8 cellular contexts compared by ENCODE assay signal in genomic region chr18:6482198-6482977, GRCh38.
DNase-seq lines count a peak whose midpoint lies in the region; ATAC-seq and TF ChIP-seq lines count a peak whose summit lies in the region.

No MANE protein-coding gene starts in this region.

- no peak overlapping the region for H3K27ac Mint-ChIP-seq in MCF 10A (ENCODE audit: low read depth, unreplicated experiment)

- TF ChIP-seq CTCF in BJ (IDR thresholded peaks at IDR 0.05; ENCODE audit: insufficient read depth, low read depth, low read length) = peak; percentile 69
- peak; percentile 39 for TF ChIP-seq CTCF in NB4 (IDR thresholded peaks at IDR 0.05; ENCODE audit: low read depth, low read length)
- peak; percentile 61 for TF ChIP-seq CTCF in MCF 10A (IDR thresholded peaks at IDR 0.05; ENCODE audit: unreplicated experiment)
- no peak for TF ChIP-seq CTCF in thoracic aorta (IDR thresholded peaks at IDR 0.05)

- CTCF ChIA-PET in BJ (lab: Yijun Ruan, JAX) = interaction anchor here (0.7 to 1.3 kb wide), 4 partner anchors 22 to 603 kb away, joined by 3 read pairs; no protein-coding TSS in a partner anchor
- CTCF ChIA-PET in MCF 10A (lab: Yijun Ruan, JAX) = no interaction called here

- no TSS peak for BruUV-seq in MCF 10A (replicated peaks; lab: Mats Ljungman, UMichigan)

- no peaks in the 10 kb centered on the region for H3K36me3 Mint-ChIP-seq in MCF 10A (ENCODE audit: insufficient read depth, unreplicated experiment)

- no peaks in the 10 kb centered on the region for H3K27me3 Mint-ChIP-seq in MCF 10A (ENCODE audit: insufficient read depth, unreplicated experiment)

- TF ChIP-seq POLR2A in NB4 (IDR thresholded peaks at IDR 0.05; ENCODE audit: extremely low read depth, insufficient read length) = no peak

- POLR2A ChIA-PET in BJ (lab: Charles Lee) = no interaction called here
- POLR2A ChIA-PET in MCF 10A (lab: Yijun Ruan, JAX) = no interaction called here

- H3K4me3 ChIP-seq in BJ (ENCODE audit: low read depth, low read length) (no peak overlapping the region), NB4 (ENCODE audit: low read depth, low read length) (no peak overlapping the region), thoracic aorta (no peak overlapping the region)

- no peak overlapping the region for H3K27ac ChIP-seq in thoracic aorta

- peaks cover 14% of the 10 kb centered on the region for H3K4me1 Mint-ChIP-seq in MCF 10A (ENCODE audit: insufficient read depth, unreplicated experiment)

- H3K36me3 ChIP-seq in BJ (ENCODE audit: control insufficient read depth, insufficient read depth, low read length) = no peaks in the 10 kb centered on the region
- H3K36me3 ChIP-seq in thoracic aorta = no peaks in the 10 kb centered on the region

- H3K4me3 Mint-ChIP-seq in MCF 10A (ENCODE audit: unreplicated experiment) = peak overlapping the region; percentile 30

- H3K9me3 Mint-ChIP-seq in MCF 10A (ENCODE audit: unreplicated experiment) = no peaks in the 10 kb centered on the region

- peak; percentile 83 for ATAC-seq in GM19324 (IDR thresholded peaks at IDR 0.05; ENCODE audit: low FRiP score, unreplicated experiment)
- no peak for ATAC-seq in thoracic aorta (ENCODE audit: insufficient number of reproducible peaks, low FRiP score, low read depth)

- H3K27me3 ChIP-seq in BJ (ENCODE audit: control insufficient read depth, insufficient read depth, low read length) (no peaks in the 10 kb centered on the region; the same call in 1 of the 2 replicates), thoracic aorta (replicated peaks; ENCODE audit: insufficient read depth) (no peaks in the 10 kb centered on the region)

- intact Hi-C loops in MCF 10A (cut with micrococcal nuclease) = loop anchor here (1.0 kb wide), 1 partner anchor 603 kb away; no protein-coding TSS in a partner anchor

- no peaks in the 10 kb centered on the region for H3K4me1 ChIP-seq in thoracic aorta (ENCODE audit: control insufficient read depth in 1 of 2, low read depth in 2 of 2)

- H3K9me3 ChIP-seq in thoracic aorta = no peaks in the 10 kb centered on the region

- no peak for DNase-seq in BJ (ENCODE audit: low read depth)
- peak; percentile 35 for DNase-seq in NB4 (ENCODE audit: low read depth)
- DNase-seq in MCF 10A (ENCODE audit: unreplicated experiment) = peak; percentile 65
- peak; percentile 89 for DNase-seq in left kidney (ENCODE audit: low read depth, low spot score)
- DNase-seq in thoracic aorta (ENCODE audit: low spot score) = peak; percentile 3
- no peak for DNase-seq in NCI-H1048 (lab: John Stamatoyannopoulos, UW)
- no peak for DNase-seq in cerebellar cortex (ENCODE audit: low spot score)

Comparison
In these comparisons a context has a peak if more than half of its experiments do, and no peak if none do; other contexts are left out.
1. DNase-seq: peak in NB4 (single experiment), MCF 10A (single experiment), left kidney (single experiment) and thoracic aorta (single experiment); none in BJ (single experiment), NCI-H1048 (single experiment) and cerebellar cortex (single experiment).